15 cellular contexts compared by ENCODE assay signal in the genomic region with DNA sequence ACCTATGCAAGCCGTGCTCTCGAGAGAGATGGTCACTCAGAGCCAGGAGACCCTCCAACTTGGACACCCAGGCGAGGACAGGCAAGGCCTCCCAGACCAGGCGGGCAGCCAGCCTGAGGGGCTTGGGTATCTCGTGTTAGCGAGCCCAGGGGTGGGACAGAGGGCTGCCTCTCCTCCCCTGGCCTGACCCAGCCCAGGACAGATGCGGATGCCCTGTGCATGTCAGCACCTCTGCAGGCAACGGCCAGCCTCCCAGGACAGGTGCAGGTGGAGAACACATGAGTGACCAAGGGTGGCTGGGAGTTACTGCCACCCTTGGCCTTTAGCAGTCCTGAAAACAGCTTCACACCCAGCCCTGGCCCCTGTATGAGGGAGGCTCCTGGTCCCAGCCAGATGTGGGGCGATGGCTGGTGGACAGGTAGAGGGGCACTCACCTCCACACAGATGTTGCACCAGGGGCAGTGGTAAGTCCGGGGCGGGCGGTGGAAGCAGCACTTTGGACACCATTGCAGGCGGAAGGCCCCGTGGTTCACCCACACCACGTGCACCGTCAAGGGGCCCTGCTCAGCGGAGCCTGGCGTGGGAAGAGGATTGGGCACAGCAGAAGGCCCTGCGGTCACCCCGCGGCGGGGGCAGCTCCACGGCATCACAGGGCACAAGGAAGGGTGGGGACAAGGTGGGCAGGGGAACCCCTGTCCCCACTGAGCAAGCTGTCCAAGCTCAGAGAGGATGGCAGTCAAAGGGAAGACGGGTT. TPM values are rescaled to one million over a fixed set of nuclear protein-coding genes. Genes with fewer than 3 reads are reported as not detected.
DNase-seq lines count a peak whose midpoint lies in the region; ATAC-seq and TF ChIP-seq lines count a peak whose summit lies in the region.
"Had no signal": no experiment of that assay in that cellular context is flagged by ENCODE, and none has a peak within 500 bp of the region (broad histone marks: within the 10 kb centered on the region; RNA-seq: fewer than 3 reads in every experiment).

No MANE protein-coding gene starts in this region.

- no peaks in the 10 kb centered on the region for H3K36me3 Mint-ChIP-seq in activated CD4-positive, alpha-beta T cell treated with anti-CD3 and anti-CD28 coated beads for 36 hours (ENCODE audit: low read depth)
- peaks cover 7% of the 10 kb centered on the region for H3K36me3 Mint-ChIP-seq in Calu3 (ENCODE audit: insufficient read depth, unreplicated experiment)
- H3K36me3 Mint-ChIP-seq: CD14-positive monocyte had no signal

- CTCF ChIA-PET in activated CD4-positive, alpha-beta T cell treated with anti-CD3 and anti-CD28 coated beads for 36 hours (lab: Charles Lee): interaction anchor here (0.6 kb wide), 1 partner anchor 207 kb away, joined by 3 read pairs; no protein-coding TSS in a partner anchor
- CTCF ChIA-PET in Calu3 (lab: Charles Lee): interaction anchor here (0.6 kb wide), 1 partner anchor 113 kb away, joined by 3 read pairs; no protein-coding TSS in a partner anchor

- H3K27me3 Mint-ChIP-seq in activated CD4-positive, alpha-beta T cell treated with anti-CD3 and anti-CD28 coated beads for 36 hours: no peaks in the 10 kb centered on the region
- H3K27me3 Mint-ChIP-seq in Calu3 (ENCODE audit: unreplicated experiment): peaks cover 74% of the 10 kb centered on the region

- DNase-seq in activated CD4-positive, alpha-beta T cell treated with anti-CD3 and anti-CD28 coated beads for 36 hours: no peak
- no peak for DNase-seq in activated CD4-positive, alpha-beta T cell treated with anti-CD3 and anti-CD28 coated beads for 48 hours
- DNase-seq in Calu3 (no peak), iPS-NIHi7 (ENCODE audit: extremely low spot score) (peak; percentile 3), posterior vena cava (ENCODE audit: low spot score) (peak; percentile 80), NCI-H1436 (lab: John Stamatoyannopoulos, UW) (no peak)
- DNase-seq: activated T-cell treated with anti-CD3 and anti-CD28 coated beads, Interleukin-2, amount 50 U/mL, for 4 hours; GM23248; small intestine; stimulated activated CD4-positive, alpha-beta T cell treated with anti-CD3 and anti-CD28 coated beads, Interleukin-4, amount 100 ng/mL, for 4 hours; testis had no signal

- no TSS peak for BruUV-seq in Calu3 (replicated peaks; lab: Mats Ljungman, UMichigan)

- no peak overlapping the region for H3K27ac Mint-ChIP-seq in activated CD4-positive, alpha-beta T cell treated with anti-CD3 and anti-CD28 coated beads for 36 hours
- H3K27ac Mint-ChIP-seq in Calu3 (ENCODE audit: unreplicated experiment): no peak overlapping the region

- H3K9me3 Mint-ChIP-seq in activated CD4-positive, alpha-beta T cell treated with anti-CD3 and anti-CD28 coated beads for 36 hours (ENCODE audit: low read depth): no peaks in the 10 kb centered on the region
- H3K9me3 Mint-ChIP-seq in Calu3 (ENCODE audit: low read depth, unreplicated experiment): peaks cover 3% of the 10 kb centered on the region
- H3K9me3 Mint-ChIP-seq: activated T-cell treated with anti-CD3 and anti-CD28 coated beads, Interleukin-2, amount 50 U/mL, for 4 hours had no signal

- intact Hi-C loops in activated CD4-positive, alpha-beta T cell treated with anti-CD3 and anti-CD28 coated beads for 36 hours (cut with DNase I, micrococcal nuclease): loop anchor here in 1 of 2 experiments (5.0 kb wide), 1 partner anchor 462 kb away; no protein-coding TSS in a partner anchor
- intact Hi-C loops in Calu3 (cut with micrococcal nuclease; ENCODE audit: unreplicated experiment) (no loop called here), posterior vena cava (cut with DNase I) (no loop called here)

- H3K4me3 Mint-ChIP-seq in activated CD4-positive, alpha-beta T cell treated with anti-CD3 and anti-CD28 coated beads for 36 hours: peak overlapping the region; percentile 25
- peak overlapping the region; percentile 75 for H3K4me3 Mint-ChIP-seq in Calu3 (ENCODE audit: low read depth, unreplicated experiment)

- peaks cover 11% of the 10 kb centered on the region for H3K4me1 Mint-ChIP-seq in activated CD4-positive, alpha-beta T cell treated with anti-CD3 and anti-CD28 coated beads for 36 hours
- no peaks in the 10 kb centered on the region for H3K4me1 Mint-ChIP-seq in Calu3 (ENCODE audit: low read depth, unreplicated experiment)

- POLR2A ChIA-PET in activated CD4-positive, alpha-beta T cell treated with anti-CD3 and anti-CD28 coated beads for 36 hours (lab: Charles Lee): interaction anchor here (0.5 kb wide), 1 partner anchor 129 kb away, joined by 3 read pairs; no protein-coding TSS in a partner anchor

- no peak for ATAC-seq in activated CD4-positive, alpha-beta T cell treated with anti-CD3 and anti-CD28 coated beads for 36 hours
- ATAC-seq in GM19397 (IDR thresholded peaks at IDR 0.05; ENCODE audit: unreplicated experiment) (no peak), HG02678 (IDR thresholded peaks at IDR 0.05; ENCODE audit: unreplicated experiment) (no peak)

- no peak for TF ChIP-seq CTCF in Calu3 (IDR thresholded peaks at IDR 0.05; ENCODE audit: unreplicated experiment)

RNA-seq across cellular contexts. Expression of gene ZDHHC19, which starts 2.1 kb away (rescaled TPM):
- total RNA-seq in activated CD4-positive, alpha-beta T cell treated with anti-CD3 and anti-CD28 coated beads for 36 hours: not detected
- total RNA-seq in Calu3 (2022): not detected in 2 replicates
- total RNA-seq in posterior vena cava: 1 to 10 TPM in 1 of 2 donors, under 1 TPM in 1; 0.52 to 2.1 TPM
- total RNA-seq: activated T-cell treated with anti-CD3 and anti-CD28 coated beads, Interleukin-2, amount 50 U/mL, for 4 hours; GM23248; M059J had no signal

RNA-seq across cellular contexts. Expression of gene SLC51A, which starts 7.2 kb away (rescaled TPM):
- not detected for total RNA-seq in activated CD4-positive, alpha-beta T cell treated with anti-CD3 and anti-CD28 coated beads for 36 hours
- total RNA-seq in Calu3 (2022): not detected in 2 replicates
- not detected for total RNA-seq in posterior vena cava
- total RNA-seq: activated T-cell treated with anti-CD3 and anti-CD28 coated beads, Interleukin-2, amount 50 U/mL, for 4 hours; GM23248; M059J had no signal

Comparison
In these comparisons a context has a peak if more than half of its experiments do, and no peak if none do; other contexts are left out.
1. DNase-seq: peak in iPS-NIHi7 (single experiment) and posterior vena cava (single experiment); none in activated CD4-positive, alpha-beta T cell treated with anti-CD3 and anti-CD28 coated beads for 36 hours (single experiment), activated CD4-positive, alpha-beta T cell treated with anti-CD3 and anti-CD28 coated beads for 48 hours (single experiment), Calu3 (single experiment) and NCI-H1436 (single experiment).